In genomic region chr2:62654423-62654791, GRCh38 we compare ENCODE assay signal across 2 cellular contexts.
TF ChIP-seq lines count a peak whose summit lies in the region.

No MANE protein-coding gene starts in this region.

TF ChIP-seq in IMR-90, 13 proteins besides CTCF, POLR2A, EP300 and RAD21:
- no peak for TF ChIP-seq MXI1 (IDR thresholded peaks at IDR 0.05; ENCODE audit: borderline replicate concordance, low read depth, low read length)
- no peak for TF ChIP-seq CEBPB (IDR thresholded peaks at IDR 0.05; ENCODE audit: low read depth, low read length)
- TF ChIP-seq, protein P1, sequence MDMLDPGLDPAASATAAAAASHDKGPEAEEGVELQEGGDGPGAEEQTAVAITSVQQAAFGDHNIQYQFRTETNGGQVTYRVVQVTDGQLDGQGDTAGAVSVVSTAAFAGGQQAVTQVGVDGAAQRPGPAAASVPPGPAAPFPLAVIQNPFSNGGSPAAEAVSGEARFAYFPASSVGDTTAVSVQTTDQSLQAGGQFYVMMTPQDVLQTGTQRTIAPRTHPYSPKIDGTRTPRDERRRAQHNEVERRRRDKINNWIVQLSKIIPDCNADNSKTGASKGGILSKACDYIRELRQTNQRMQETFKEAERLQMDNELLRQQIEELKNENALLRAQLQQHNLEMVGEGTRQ (IDR thresholded peaks at IDR 0.05; ENCODE audit: low read depth, low read length): no peak
- no peak for TF ChIP-seq FOS (IDR thresholded peaks at IDR 0.05; ENCODE audit: low read depth, low read length)
- TF ChIP-seq NFE2L2 (IDR thresholded peaks at IDR 0.05; ENCODE audit: low read depth, low read length): no peak
- TF ChIP-seq MAZ (IDR thresholded peaks at IDR 0.05; ENCODE audit: borderline replicate concordance, low read depth, low read length): no peak
- no peak for TF ChIP-seq SMC3 (IDR thresholded peaks at IDR 0.05; ENCODE audit: low read depth, low read length)
- TF ChIP-seq CHD1 (IDR thresholded peaks at IDR 0.05; ENCODE audit: low read depth, low read length): no peak
- no peak for TF ChIP-seq BHLHE40 (IDR thresholded peaks at IDR 0.05; ENCODE audit: low read depth, low read length)

TF ChIP-seq in liver, 16 proteins besides CTCF, POLR2A, EP300 and RAD21:
- TF ChIP-seq SP1 (IDR thresholded peaks at IDR 0.05) (no peak), JUND (IDR thresholded peaks at IDR 0.05) (no peak), NR2F2 (IDR thresholded peaks at IDR 0.05) (no peak), FOXA2 (IDR thresholded peaks at IDR 0.05) (no peak), GABPA (IDR thresholded peaks at IDR 0.05 in 1 of 2, conservative IDR thresholded peaks at IDR 0.05 in 1 of 2) (no peak), HNF4G (IDR thresholded peaks at IDR 0.05) (no peak), TAF1 (conservative IDR thresholded peaks at IDR 0.05) (no peak), HNF4A (conservative IDR thresholded peaks at IDR 0.05) (no peak)
- TF ChIP-seq, protein P2, sequence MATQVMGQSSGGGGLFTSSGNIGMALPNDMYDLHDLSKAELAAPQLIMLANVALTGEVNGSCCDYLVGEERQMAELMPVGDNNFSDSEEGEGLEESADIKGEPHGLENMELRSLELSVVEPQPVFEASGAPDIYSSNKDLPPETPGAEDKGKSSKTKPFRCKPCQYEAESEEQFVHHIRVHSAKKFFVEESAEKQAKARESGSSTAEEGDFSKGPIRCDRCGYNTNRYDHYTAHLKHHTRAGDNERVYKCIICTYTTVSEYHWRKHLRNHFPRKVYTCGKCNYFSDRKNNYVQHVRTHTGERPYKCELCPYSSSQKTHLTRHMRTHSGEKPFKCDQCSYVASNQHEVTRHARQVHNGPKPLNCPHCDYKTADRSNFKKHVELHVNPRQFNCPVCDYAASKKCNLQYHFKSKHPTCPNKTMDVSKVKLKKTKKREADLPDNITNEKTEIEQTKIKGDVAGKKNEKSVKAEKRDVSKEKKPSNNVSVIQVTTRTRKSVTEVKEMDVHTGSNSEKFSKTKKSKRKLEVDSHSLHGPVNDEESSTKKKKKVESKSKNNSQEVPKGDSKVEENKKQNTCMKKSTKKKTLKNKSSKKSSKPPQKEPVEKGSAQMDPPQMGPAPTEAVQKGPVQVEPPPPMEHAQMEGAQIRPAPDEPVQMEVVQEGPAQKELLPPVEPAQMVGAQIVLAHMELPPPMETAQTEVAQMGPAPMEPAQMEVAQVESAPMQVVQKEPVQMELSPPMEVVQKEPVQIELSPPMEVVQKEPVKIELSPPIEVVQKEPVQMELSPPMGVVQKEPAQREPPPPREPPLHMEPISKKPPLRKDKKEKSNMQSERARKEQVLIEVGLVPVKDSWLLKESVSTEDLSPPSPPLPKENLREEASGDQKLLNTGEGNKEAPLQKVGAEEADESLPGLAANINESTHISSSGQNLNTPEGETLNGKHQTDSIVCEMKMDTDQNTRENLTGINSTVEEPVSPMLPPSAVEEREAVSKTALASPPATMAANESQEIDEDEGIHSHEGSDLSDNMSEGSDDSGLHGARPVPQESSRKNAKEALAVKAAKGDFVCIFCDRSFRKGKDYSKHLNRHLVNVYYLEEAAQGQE (IDR thresholded peaks at IDR 0.05): no peak
